ENCODE assay signal across 7 cellular contexts in genomic region chr6:111095488-111095887, GRCh38. TPM values are rescaled to one million over a fixed set of nuclear protein-coding genes. Genes with fewer than 3 reads are reported as not detected.
DNase-seq lines count a peak whose midpoint lies in the region; ATAC-seq, FAIRE-seq and TF ChIP-seq lines count a peak whose summit lies in the region.
"Not testable (repeated sequence)": the region's sequence is repeated elsewhere in the genome, so short reads cannot be mapped to it uniquely, and the experiment has no call there.
"Had no signal": no experiment of that assay in that cellular context is flagged by ENCODE, and none has a peak within 500 bp of the region (broad histone marks: within the 10 kb centered on the region; RNA-seq: fewer than 3 reads in every experiment).

No MANE protein-coding gene starts in this region.

- WGBS in K562 (ENCODE audit: insufficient coverage, low coverage, missing lambda C conversion rate): 4% methylated on average over 1 of the region's 1 CpG

- H3K27me3 Mint-ChIP-seq in CD8-positive, alpha-beta T cell (ENCODE audit: low read depth); T-cell; activated T-helper 17 cell treated with anti-CD3 and anti-CD28 coated beads, Interleukin-2, amount 50 U/mL, for 72 hours; naive thymus-derived CD4-positive, alpha-beta T cell: not testable (repeated sequence)

- H3K36me3 Mint-ChIP-seq in CD8-positive, alpha-beta T cell; T-cell; activated T-helper 17 cell treated with anti-CD3 and anti-CD28 coated beads, Interleukin-2, amount 50 U/mL, for 72 hours (ENCODE audit: low read depth): not testable (repeated sequence)
- peaks cover 0 to 15% (median 2%) of the 10 kb centered on the region in 5 donors for H3K36me3 Mint-ChIP-seq in naive thymus-derived CD4-positive, alpha-beta T cell

- not testable (repeated sequence) for H3K4me2 ChIP-seq in K562 (ENCODE audit: insufficient read depth, low read length)

- peaks cover 17% of the 10 kb centered on the region for H3K4me1 ChIP-seq in CD8-positive, alpha-beta T cell (ENCODE audit: insufficient read depth, low read length)
- H3K4me1 ChIP-seq in K562 (replicated peaks in 1 of 2; ENCODE audit: control insufficient read depth in 2 of 2, insufficient read depth in 2 of 2, low read length in 2 of 2): not testable (repeated sequence)
- peaks cover 0 to 30% of the 10 kb centered on the region in 2 donors for H3K4me1 ChIP-seq in naive thymus-derived CD4-positive, alpha-beta T cell (ENCODE audit: control insufficient read depth in 2 of 2, insufficient read depth in 2 of 2, low read length in 2 of 2)
- peaks cover 70 to 71% of the 10 kb centered on the region in 2 donors for H3K4me1 ChIP-seq in gastrocnemius medialis

- H3K27me3 ChIP-seq in CD8-positive, alpha-beta T cell (ENCODE audit: insufficient read depth, low read length); naive thymus-derived CD4-positive, alpha-beta T cell (ENCODE audit: control insufficient read depth in 2 of 2, insufficient read depth in 2 of 2, low read length in 2 of 2); gastrocnemius medialis: not testable (repeated sequence)
- peaks cover 7 to 34% of the 10 kb centered on the region in 2 experiments; a peak in 4 of 5 replicates for H3K27me3 ChIP-seq in K562 (ENCODE audit: control insufficient read depth in 2 of 2, insufficient read depth in 2 of 2, low read length in 2 of 2)

- not testable (repeated sequence) for BruUV-seq in K562 (replicated peaks; lab: Mats Ljungman, UMichigan)

- not testable (repeated sequence) for DNase-seq in CD8-positive, alpha-beta T cell; T-cell; K562 (ENCODE audit: extremely low read depth in 1 of 4, low spot score in 3 of 4); naive thymus-derived CD4-positive, alpha-beta T cell; gastrocnemius medialis

- not testable (repeated sequence) for FAIRE-seq in K562 (lab: Jason Lieb, UNC)

- not testable (repeated sequence) for TF ChIP-seq POLR2A in K562 (conservative IDR thresholded peaks at IDR 0.05); gastrocnemius medialis (IDR thresholded peaks at IDR 0.05)

- H3K4me3 Mint-ChIP-seq in CD8-positive, alpha-beta T cell; activated T-helper 17 cell treated with anti-CD3 and anti-CD28 coated beads, Interleukin-2, amount 50 U/mL, for 72 hours: not testable (repeated sequence)
- H3K4me3 Mint-ChIP-seq in T-cell: peak overlapping the region in 1 of 3 donors; percentile 33
- H3K4me3 Mint-ChIP-seq in naive thymus-derived CD4-positive, alpha-beta T cell: peak overlapping the region in 4 of 10 donors; percentile 62 to 79 (median 72)

- H2AFZ ChIP-seq in K562 (ENCODE audit: low read depth, low read length): not testable (repeated sequence)

- H3K9ac ChIP-seq in K562 (ENCODE audit: insufficient read depth in 1 of 2, low read depth in 2 of 2, low read length in 2 of 2): not testable (repeated sequence)

- TF ChIP-seq EP300 in K562 (IDR thresholded peaks at IDR 0.05; ENCODE audit: low read length): not testable (repeated sequence)

- H3K36me3 ChIP-seq in CD8-positive, alpha-beta T cell (ENCODE audit: insufficient read depth, low read length); K562 (ENCODE audit: control insufficient read depth, insufficient read depth, low read length); naive thymus-derived CD4-positive, alpha-beta T cell (ENCODE audit: control insufficient read depth in 2 of 3, insufficient read depth in 3 of 3, low read length in 3 of 3); gastrocnemius medialis: not testable (repeated sequence)

- H3K4me3 ChIP-seq in CD8-positive, alpha-beta T cell (ENCODE audit: low read depth, low read length); K562; naive thymus-derived CD4-positive, alpha-beta T cell (ENCODE audit: low read length); gastrocnemius medialis: not testable (repeated sequence)

- not testable (repeated sequence) for H3K9me3 ChIP-seq in CD8-positive, alpha-beta T cell (ENCODE audit: low read length); K562 (replicated peaks; ENCODE audit: control insufficient read depth, insufficient read depth, low read depth, low read length); naive thymus-derived CD4-positive, alpha-beta T cell (ENCODE audit: control insufficient read depth in 2 of 3, low read length in 3 of 3); gastrocnemius medialis

- peak overlapping the region; percentile 81 for H3K27ac Mint-ChIP-seq in CD8-positive, alpha-beta T cell
- H3K27ac Mint-ChIP-seq in T-cell: peak overlapping the region; percentile 85 to 91
- H3K27ac Mint-ChIP-seq in activated T-helper 17 cell treated with anti-CD3 and anti-CD28 coated beads, Interleukin-2, amount 50 U/mL, for 72 hours: peak overlapping the region; percentile 50
- peak overlapping the region in 8 of 9 donors; percentile 81 to 95 (median 92) for H3K27ac Mint-ChIP-seq in naive thymus-derived CD4-positive, alpha-beta T cell

- not testable (repeated sequence) for ATAC-seq in CD8-positive, alpha-beta T cell; T-cell (replicated peaks in 1 of 4); activated T-helper 17 cell treated with anti-CD3 and anti-CD28 coated beads, Interleukin-2, amount 50 U/mL, for 72 hours (replicated peaks); K562; naive thymus-derived CD4-positive, alpha-beta T cell; gastrocnemius medialis

- H3K9me1 ChIP-seq in K562 (ENCODE audit: control insufficient read depth, insufficient read depth, low read length): not testable (repeated sequence)

- intact Hi-C loops in CD8-positive, alpha-beta T cell (cut with DNase I, micrococcal nuclease); K562 (cut with micrococcal nuclease): not testable (repeated sequence)
- intact Hi-C loops in naive thymus-derived CD4-positive, alpha-beta T cell (cut with micrococcal nuclease): loop anchor here in 1 of 2 donors (10.0 kb wide), 1 partner anchor 929 kb away; no protein-coding TSS in a partner anchor
- intact Hi-C loops in gastrocnemius medialis (cut with DNase I; ENCODE audit: low total_unique reads): loop anchor here (2.0 kb wide), 1 partner anchor 37 kb away; no protein-coding TSS in a partner anchor

- H3K4me1 Mint-ChIP-seq in CD8-positive, alpha-beta T cell (ENCODE audit: low read depth): peaks cover 52% of the 10 kb centered on the region
- H3K4me1 Mint-ChIP-seq in T-cell: peaks cover 32 to 36% (median 33%) of the 10 kb centered on the region in 3 donors
- not testable (repeated sequence) for H3K4me1 Mint-ChIP-seq in activated T-helper 17 cell treated with anti-CD3 and anti-CD28 coated beads, Interleukin-2, amount 50 U/mL, for 72 hours
- H3K4me1 Mint-ChIP-seq in naive thymus-derived CD4-positive, alpha-beta T cell: peaks cover 7 to 75% (median 59%) of the 10 kb centered on the region in 7 donors

- POLR2A ChIA-PET in CD8-positive, alpha-beta T cell (lab: Charles Lee); T-cell (lab: Charles Lee); K562 (lab: Yijun Ruan, JAX): not testable (repeated sequence)
- POLR2A ChIA-PET in naive thymus-derived CD4-positive, alpha-beta T cell (lab: Charles Lee): interaction anchor here (1.0 to 1.8 kb wide), 3 partner anchors 8 to 17 kb away, joined by 4 to 12 read pairs (median 5); partner anchors contain the start of gene SLC16A10

- H4K20me1 ChIP-seq in K562 (replicated peaks; ENCODE audit: control insufficient read depth, insufficient read depth, low read length): not testable (repeated sequence)

- CTCF ChIA-PET in CD8-positive, alpha-beta T cell (lab: Charles Lee): interaction anchor here (1.7 kb wide), 1 partner anchor 114 kb away, joined by 5 read pairs; no protein-coding TSS in a partner anchor
- CTCF ChIA-PET in T-cell (lab: Charles Lee): interaction anchor here in 1 of 2 donors (1.8 kb wide), 1 partner anchor 164 kb away, joined by 5 read pairs; a partner anchor contains a TSS
- CTCF ChIA-PET in K562 (lab: Yijun Ruan, JAX; ENCODE audit: low intra/inter-chr PET ratio): not testable (repeated sequence)
- CTCF ChIA-PET in naive thymus-derived CD4-positive, alpha-beta T cell (lab: Charles Lee): interaction anchor here (0.5 to 1.2 kb wide), 2 partner anchors 10 to 117 kb away, joined by 3 read pairs; no protein-coding TSS in a partner anchor

- in situ Hi-C loops in K562 (cut with MboI); gastrocnemius medialis (cut with MboI; ENCODE audit: low sequenced_read_pairs in 4 of 4): not testable (repeated sequence)

- TF ChIP-seq RAD21 in K562 (CRISPR knock-in tag; conservative IDR thresholded peaks at IDR 0.05 in 1 of 2, IDR thresholded peaks at IDR 0.05 in 1 of 2): not testable (repeated sequence)

- not testable (repeated sequence) for H3K79me2 ChIP-seq in K562 (ENCODE audit: control insufficient read depth, insufficient read depth, low read length)

- H3K27ac ChIP-seq in CD8-positive, alpha-beta T cell (ENCODE audit: low read depth, low read length); K562 (ENCODE audit: extremely low read depth, low read depth, low read length); naive thymus-derived CD4-positive, alpha-beta T cell (ENCODE audit: low read depth, low read length): not testable (repeated sequence)
- H3K27ac ChIP-seq in gastrocnemius medialis: peak overlapping the region; percentile 45 to 88 (median 67)

- H3K9me3 Mint-ChIP-seq in CD8-positive, alpha-beta T cell; T-cell; activated T-helper 17 cell treated with anti-CD3 and anti-CD28 coated beads, Interleukin-2, amount 50 U/mL, for 72 hours: not testable (repeated sequence)
- peaks cover 0 to 15% (median 2%) of the 10 kb centered on the region in 11 donors for H3K9me3 Mint-ChIP-seq in naive thymus-derived CD4-positive, alpha-beta T cell

- TF ChIP-seq CTCF in CD8-positive, alpha-beta T cell (IDR thresholded peaks at IDR 0.05); K562 (IDR thresholded peaks at IDR 0.05 in 2 of 3, conservative IDR thresholded peaks at IDR 0.05 in 1 of 3; ENCODE audit: insufficient read depth in 2 of 3, low read depth in 1 of 3, low read length in 3 of 3); gastrocnemius medialis (IDR thresholded peaks at IDR 0.05 in 4 of 5, conservative IDR thresholded peaks at IDR 0.05 in 1 of 5): not testable (repeated sequence)

RNA-seq across cellular contexts. Expression of gene SLC16A10, which starts 8.2 kb away (rescaled TPM):
- total RNA-seq in CD8-positive, alpha-beta T cell: 10 to 100 TPM; 15.7 to 18.5 TPM
- 10 to 100 TPM; 10.2 to 16.5 (median 14.3) TPM for total RNA-seq in T-cell
- total RNA-seq in activated T-helper 17 cell treated with anti-CD3 and anti-CD28 coated beads, Interleukin-2, amount 50 U/mL, for 72 hours: 1 to 10 TPM; 2.1 to 3.8 TPM
- 0.81 and 1.3 TPM in 2 replicates for total RNA-seq in K562 (2011; cell fraction: chromatin; rRNA removed; ENCODE audit: low replicate concordance)
- 0.33 and 1.4 TPM in 2 replicates for total RNA-seq in K562 (2011; cell fraction: nucleolus; rRNA removed)
- 0.38 and 2.0 TPM in 2 replicates for total RNA-seq in K562 (2011; cell fraction: nucleoplasm; rRNA removed)
- not detected in 2 replicates for total RNA-seq in K562 (2014; rRNA removed)
- total RNA-seq in K562 (2014; rRNA removed; fragmentation: Illumina TruSeq; extraction: Trizol): 0.07 and 0.26 TPM in 2 replicates
- total RNA-seq in K562 (2015; rRNA removed; fragmentation: Illumina TruSeq; extraction: Trizol): not detected in 2 replicates
- 0.02 and 0.34 TPM in 2 replicates for total RNA-seq in K562 (2021)
- polyA plus RNA-seq in K562 (2011; rRNA removed): 0.07 and 0.54 TPM in 2 replicates
- 0.40 TPM in 1 of 2 replicates, not detected in the other for polyA plus RNA-seq in K562 (2011; cell fraction: cytosol; rRNA removed)
- polyA plus RNA-seq in K562 (2011; cell fraction: nucleus; rRNA removed): 0.21 and 0.40 TPM in 2 replicates
- 0.03 and 0.08 TPM in 2 replicates for polyA plus RNA-seq in K562 (2012)
- 0.21 and 0.25 TPM in 2 replicates for polyA plus RNA-seq in K562 (2014; fragmentation: Illumina TruSeq; extraction: Trizol)
- polyA plus RNA-seq in K562 (2014; fragmentation: Nextera tagmentation; extraction: Ambion mirVana): not detected
- 0.24 TPM in 1 of 2 replicates, not detected in the other for polyA plus RNA-seq in K562 (2014; rRNA removed)
- 1.3 TPM in 1 of 2 replicates, not detected in the other for polyA minus RNA-seq in K562 (2011; rRNA and poly(A)+ RNA removed)
- polyA minus RNA-seq in K562 (2011; cell fraction: cytosol; rRNA and poly(A)+ RNA removed): not detected in 2 replicates
- not detected in 2 replicates for polyA minus RNA-seq in K562 (2011; cell fraction: nucleus; rRNA and poly(A)+ RNA removed)
- total RNA-seq in naive thymus-derived CD4-positive, alpha-beta T cell: 10 to 100 TPM in 3 of 5 experiments, 1 to 10 TPM in 2; 1.6 to 27.7 (median 16.7) TPM
- polyA plus RNA-seq in naive thymus-derived CD4-positive, alpha-beta T cell: 10 to 100 TPM; 10.6 to 22.6 TPM
- 100 to 1,000 TPM in 3 of 4 donors, 10 to 100 TPM in 1; 81.5 to 167 (median 144) TPM for total RNA-seq in gastrocnemius medialis
- polyA plus RNA-seq: BJ had no signal
